Comparison of ENCODE assay signal across 8 cellular contexts in the genomic region with DNA sequence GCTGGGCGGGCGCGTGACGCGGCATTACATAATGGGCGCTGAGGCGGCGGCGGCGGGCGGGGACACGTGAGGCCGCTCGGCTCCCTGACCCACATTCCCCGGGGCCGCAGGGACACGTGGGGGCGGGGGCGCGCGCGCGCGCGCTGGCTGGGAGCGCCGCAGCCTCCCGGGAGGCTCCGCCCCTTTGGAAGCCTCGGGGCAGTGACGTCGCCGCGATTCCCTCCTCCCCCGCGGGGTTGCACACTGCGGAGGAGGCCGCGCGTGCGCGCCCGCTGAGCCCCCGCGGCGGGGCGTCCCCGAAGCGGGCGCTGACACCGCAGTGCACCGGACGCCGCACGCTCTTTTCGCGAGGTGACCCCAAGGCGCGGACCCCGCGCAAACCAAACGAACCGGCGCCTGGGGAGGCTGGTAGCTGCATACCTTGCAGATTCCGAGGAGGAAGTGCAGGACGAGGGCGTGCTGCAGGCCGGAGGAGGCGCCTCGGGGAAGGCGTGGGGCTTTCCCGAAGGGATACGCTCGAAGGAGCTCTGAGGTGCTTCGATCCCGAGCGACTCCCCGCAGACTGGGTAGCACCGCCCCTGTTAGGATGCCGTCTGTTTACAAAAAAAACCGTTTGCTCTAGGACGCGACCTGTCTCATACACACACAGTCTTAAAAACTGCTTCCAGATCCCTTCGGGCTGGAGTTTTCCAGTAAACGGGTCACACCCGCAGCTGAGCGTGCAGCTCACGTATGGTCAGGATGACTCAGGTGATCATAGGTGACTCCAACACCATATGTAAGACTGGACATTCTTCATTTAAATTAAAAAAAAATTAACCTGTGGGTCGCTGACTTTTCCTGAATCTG. TPM values are rescaled to one million over a fixed set of nuclear protein-coding genes. Genes with fewer than 3 reads are reported as not detected.
DNase-seq lines count a peak whose midpoint lies in the region; ATAC-seq, FAIRE-seq and TF ChIP-seq lines count a peak whose summit lies in the region.

No MANE protein-coding gene starts in this region.

- peak; percentile 35 for DNase-seq in NCI-H187 treated with DMSO at 0.1 percent for 48 hours (lab: John Stamatoyannopoulos, UW)
- DNase-seq in T-helper 2 cell treated with Interferon-gamma antibody and Interleukin-4, amounts not matched to agents 5 μg/mL and 100 μg/mL, for 36 hours (ENCODE audit: low spot score): peak; percentile 92
- peak; percentile 75 for DNase-seq in astrocyte (ENCODE audit: low read depth)
- DNase-seq in hepatic stellate cell (ENCODE audit: low spot score): peak; percentile 96
- peak; percentile 80 for DNase-seq in renal cortical epithelial cell (ENCODE audit: low read depth)
- peak; percentile 98 to 99 for DNase-seq in aorta

- peak overlapping the region; percentile 85 for H3K4me3 Mint-ChIP-seq in T-helper 2 cell treated with Interferon-gamma antibody and Interleukin-4, amounts not matched to agents 5 μg/mL and 100 μg/mL, for 36 hours
- H3K4me3 Mint-ChIP-seq in astrocyte (ENCODE audit: unreplicated experiment): peak overlapping the region; percentile 94

- H3K9me3 ChIP-seq in astrocyte (ENCODE audit: insufficient read depth, low read depth, low read length) (no peaks in the 10 kb centered on the region), aorta (ENCODE audit: control insufficient read depth, low read length) (no peaks in the 10 kb centered on the region)

- ATAC-seq in GM18508 (IDR thresholded peaks at IDR 0.05; ENCODE audit: insufficient read depth, unreplicated experiment) (peak; percentile 42), HG02973 (IDR thresholded peaks at IDR 0.05; ENCODE audit: unreplicated experiment) (peak; percentile 74), aorta (ENCODE audit: low FRiP score) (peak; percentile 96)

- H3K9ac ChIP-seq in astrocyte (ENCODE audit: low read length): peak overlapping the region; percentile 92

- no peak for TF ChIP-seq CTCF in astrocyte (IDR thresholded peaks at IDR 0.05; ENCODE audit: insufficient read depth, low read depth, low read length)

- peak overlapping the region; percentile 79 for H3K27ac Mint-ChIP-seq in T-helper 2 cell treated with Interferon-gamma antibody and Interleukin-4, amounts not matched to agents 5 μg/mL and 100 μg/mL, for 36 hours
- H3K27ac Mint-ChIP-seq in astrocyte (ENCODE audit: unreplicated experiment): peak overlapping the region; percentile 98

- H3K4me1 ChIP-seq in astrocyte (ENCODE audit: insufficient read depth, low read length): peaks cover 19% of the 10 kb centered on the region
- H3K4me1 ChIP-seq in aorta (ENCODE audit: control insufficient read depth in 1 of 2, insufficient read depth in 2 of 2, low read length in 2 of 2): peaks cover 0 to 7% of the 10 kb centered on the region in 2 donors

- H3K9me3 Mint-ChIP-seq in T-helper 2 cell treated with Interferon-gamma antibody and Interleukin-4, amounts not matched to agents 5 μg/mL and 100 μg/mL, for 36 hours: no peaks in the 10 kb centered on the region
- H3K9me3 Mint-ChIP-seq in astrocyte (ENCODE audit: unreplicated experiment): no peaks in the 10 kb centered on the region

- H3K36me3 ChIP-seq in astrocyte (ENCODE audit: insufficient read depth, low read length): no peaks in the 10 kb centered on the region
- no peaks in the 10 kb centered on the region for H3K36me3 ChIP-seq in aorta (ENCODE audit: control insufficient read depth in 1 of 2, insufficient read depth in 2 of 2, low read length in 1 of 2)

- peaks cover 29% of the 10 kb centered on the region for H3K27me3 Mint-ChIP-seq in T-helper 2 cell treated with Interferon-gamma antibody and Interleukin-4, amounts not matched to agents 5 μg/mL and 100 μg/mL, for 36 hours (ENCODE audit: low read depth)
- H3K27me3 Mint-ChIP-seq in astrocyte (ENCODE audit: low read depth, unreplicated experiment): no peaks in the 10 kb centered on the region

- no peaks in the 10 kb centered on the region for H3K36me3 Mint-ChIP-seq in T-helper 2 cell treated with Interferon-gamma antibody and Interleukin-4, amounts not matched to agents 5 μg/mL and 100 μg/mL, for 36 hours (ENCODE audit: low read depth)
- peaks cover 2% of the 10 kb centered on the region for H3K36me3 Mint-ChIP-seq in astrocyte (ENCODE audit: low read depth, unreplicated experiment)

- H2AFZ ChIP-seq in astrocyte (ENCODE audit: low read depth, low read length): peak overlapping the region; percentile 51

- H3K27ac ChIP-seq in astrocyte (ENCODE audit: low read depth, low read length) (peak overlapping the region; percentile 90), aorta (ENCODE audit: low read depth in 1 of 2, low read length in 2 of 2) (peak overlapping the region; percentile 61 to 89)

- no peak for FAIRE-seq in astrocyte (lab: Jason Lieb, UNC)

- peaks cover 37% of the 10 kb centered on the region for H4K20me1 ChIP-seq in astrocyte (ENCODE audit: insufficient read depth, low read length)

- H3K27me3 ChIP-seq in astrocyte (ENCODE audit: insufficient read depth, low read length) (peaks cover 6% of the 10 kb centered on the region), aorta (ENCODE audit: control insufficient read depth in 1 of 2, insufficient read depth in 2 of 2, low read length in 1 of 2) (no peaks in the 10 kb centered on the region)

- peaks cover 19% of the 10 kb centered on the region for H3K4me1 Mint-ChIP-seq in T-helper 2 cell treated with Interferon-gamma antibody and Interleukin-4, amounts not matched to agents 5 μg/mL and 100 μg/mL, for 36 hours (ENCODE audit: low read depth)
- H3K4me1 Mint-ChIP-seq in astrocyte (ENCODE audit: low read depth, unreplicated experiment): peaks cover 19% of the 10 kb centered on the region

- H3K4me3 ChIP-seq in astrocyte (ENCODE audit: insufficient read depth, low read depth, low read length): peak overlapping the region; percentile 78
- H3K4me3 ChIP-seq in aorta (ENCODE audit: low read length in 2 of 2): peak overlapping the region; percentile 30 to 74

- intact Hi-C loops in aorta (cut with DNase I): loop anchor here in 1 of 2 donors (1.0 to 5.0 kb wide), 2 partner anchors 29 to 36 kb away; partner anchors contain the start of gene RPL15

- WGBS in aorta, 2 donors: 1% methylated on average over 42 to 89 of the region's 89 CpGs

- H3K79me2 ChIP-seq in astrocyte (ENCODE audit: insufficient read depth, low read length): peaks cover 37% of the 10 kb centered on the region

- H3K4me2 ChIP-seq in astrocyte (ENCODE audit: low read length): peak overlapping the region; percentile 92

RNA-seq across cellular contexts. Expression of gene NR1D2, which starts 1.0 kb away (rescaled TPM):
- 19.2 and 20.7 TPM in 2 replicates for total RNA-seq in astrocyte
- 16.3 and 22.5 TPM in 2 replicates for total RNA-seq in renal cortical epithelial cell
- total RNA-seq in aorta: 10 to 100 TPM; 26.9 to 61.1 TPM
- polyA plus RNA-seq in aorta: 10 to 100 TPM; 16.3 to 18.4 TPM

RNA-seq across cellular contexts. Expression of gene RPL15, which starts 29.2 kb away (rescaled TPM):
- total RNA-seq in astrocyte: 1,579 and 1,629 TPM in 2 replicates
- 1,175 and 2,297 TPM in 2 replicates for total RNA-seq in renal cortical epithelial cell
- total RNA-seq in aorta: 1,000 to 10,000 TPM; 1,314 to 1,433 TPM
- 1,000 to 10,000 TPM; 3,412 to 5,106 TPM for polyA plus RNA-seq in aorta

RNA-seq across cellular contexts. Expression of gene NKIRAS1, which starts 29.3 kb away (rescaled TPM):
- 10.7 and 11.0 TPM in 2 replicates for total RNA-seq in astrocyte
- 9.9 and 17.2 TPM in 2 replicates for total RNA-seq in renal cortical epithelial cell
- 10 to 100 TPM; 10.9 to 11.9 TPM for total RNA-seq in aorta
- 10 to 100 TPM; 14.8 to 17.8 TPM for polyA plus RNA-seq in aorta

Comparison
In these comparisons a context has a peak if more than half of its experiments do, and no peak if none do; other contexts are left out.
1. Peak in every context shown above with its lines: DNase-seq, ATAC-seq, H3K4me3 ChIP-seq and H3K27ac ChIP-seq.
2. ATAC-seq: peak in every context shown above with its lines; median percentile 96 in aorta; 74 in HG02973; 42 in GM18508.
3. DNase-seq: peak in every context shown above with its lines; median percentile 98 in aorta; 96 in hepatic stellate cell; 92 in T-helper 2 cell treated with Interferon-gamma antibody and Interleukin-4, amounts not matched to agents 5 μg/mL and 100 μg/mL, for 36 hours; 80 in renal cortical epithelial cell; 75 in astrocyte; 35 in NCI-H187 treated with DMSO at 0.1 percent for 48 hours.